ENCODE assay signal across 19 cellular contexts in the genomic region with DNA sequence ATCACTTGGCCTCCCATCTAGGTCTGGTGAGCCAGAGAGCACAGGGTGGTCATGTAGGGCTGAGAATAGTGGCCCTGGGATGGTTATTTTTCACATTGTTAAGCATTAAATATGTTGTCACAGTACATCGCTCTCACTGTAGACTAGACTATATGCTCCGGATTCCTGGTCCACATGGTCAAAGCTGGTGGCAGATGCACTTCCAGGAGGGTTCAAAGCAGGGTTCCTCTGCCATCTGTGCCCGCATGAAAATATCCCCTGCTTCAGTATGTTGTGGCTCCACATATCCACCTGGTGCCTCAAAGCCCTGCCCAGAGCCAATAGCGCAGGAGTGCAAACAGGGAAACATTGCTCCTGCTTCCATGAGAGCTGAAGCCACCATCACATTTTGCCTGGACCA.
"Had no signal": no experiment of that assay in that cellular context is flagged by ENCODE, and none has a peak within 500 bp of the region (broad histone marks: within the 10 kb centered on the region; RNA-seq: fewer than 3 reads in every experiment).

No MANE protein-coding gene starts in this region.

- H3K27me3 ChIP-seq: MG63, SJSA1 had no signal

- DNase-seq: IMR-90, Karpas-422, KG1, MG63, NCI-H1092 treated with DMSO at 0.1 percent for 48 hours, NCI-H1436, NCI-H1930, NCI-H2081, NCI-H2107, NCI-H2227 treated with DMSO at 0.1 percent for 48 hours, NCI-H526 treated with DMSO at 0.1 percent for 48 hours, NCI-H748 treated with DMSO at 0.1 percent for 48 hours, Right ventricle myocardium superior, RPMI8226, SIG-M5 had no signal

- H3K9me3 ChIP-seq: MG63, SJSA1 had no signal

- H3K4me3 ChIP-seq: MG63, SJSA1, SK-N-MC had no signal

- H3K36me3 ChIP-seq: MG63, SJSA1 had no signal

- ATAC-seq: HepG2 had no signal

- FAIRE-seq: HepG2, RCC 7860 had no signal

- H3K27ac ChIP-seq: SJSA1, SK-N-MC had no signal
